ENCODE assay signal across 9 cellular contexts in the genomic region with DNA sequence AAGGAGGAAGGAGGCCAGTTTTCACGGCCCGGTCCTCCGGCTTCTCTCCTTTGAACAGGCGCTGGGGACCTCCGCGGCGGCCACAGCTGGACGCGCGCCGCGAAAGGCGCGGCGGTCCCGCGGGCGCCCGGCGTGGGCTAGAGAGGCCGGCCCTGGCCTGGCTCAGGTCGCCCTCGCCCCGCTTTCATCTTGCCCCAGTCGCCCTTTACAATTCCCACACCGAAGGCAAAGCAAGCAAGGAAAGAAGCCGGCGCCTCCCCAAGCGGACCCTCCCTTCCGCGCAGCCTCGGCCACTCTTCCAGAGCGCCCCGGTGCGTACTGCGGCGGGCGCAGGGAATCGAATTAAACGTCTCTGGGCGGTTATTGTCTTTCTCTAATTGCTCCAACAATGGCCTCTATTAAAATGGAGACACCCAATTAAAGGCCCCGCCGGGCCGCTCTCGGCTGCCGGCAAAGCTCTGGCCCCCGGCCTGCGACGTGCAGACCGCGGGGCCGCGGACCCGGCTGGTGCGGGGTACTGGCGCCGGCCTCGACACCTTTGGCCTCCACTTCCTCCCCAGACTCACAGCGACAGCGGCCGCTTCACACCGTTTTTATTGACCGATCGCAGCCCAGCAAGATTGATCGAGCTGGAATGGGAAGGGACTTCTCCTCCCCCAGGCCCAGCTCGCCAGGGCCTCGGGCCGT. TPM values are rescaled to one million over a fixed set of nuclear protein-coding genes. Genes with fewer than 3 reads are reported as not detected.
A peak's percentile ranks its signal among the peaks of the same experiment; 100 is the strongest.
DNase-seq lines count a peak whose midpoint lies in the region; ATAC-seq and TF ChIP-seq lines count a peak whose summit lies in the region.
"Had no signal": no experiment of that assay in that cellular context is flagged by ENCODE, and none has a peak within 500 bp of the region (broad histone marks: within the 10 kb centered on the region; RNA-seq: fewer than 3 reads in every experiment).

No MANE protein-coding gene starts in this region.

- DNase-seq in heart left ventricle (no peak), left cardiac atrium (no peak), memory B cell (ENCODE audit: low spot score in 2 of 2) (no peak), upper lobe of left lung (peak in 1 of 2 donors; percentile 79), ureter (ENCODE audit: low spot score) (no peak), COR-L47 (lab: John Stamatoyannopoulos, UW) (no peak), NCI-H2171 treated with DMSO at 0.1 percent for 48 hours (lab: John Stamatoyannopoulos, UW) (no peak)
- DNase-seq: GF-D8 had no signal

- no peak for ATAC-seq in heart left ventricle
- ATAC-seq in left cardiac atrium: no peak
- ATAC-seq in memory B cell (ENCODE audit: low read depth): no peak
- no peak for ATAC-seq in upper lobe of left lung (ENCODE audit: low FRiP score in 2 of 2)

- H3K27ac Mint-ChIP-seq in brain (no peak overlapping the region), memory B cell (peak overlapping the region; percentile 55)

- H3K27ac ChIP-seq in heart left ventricle: peak overlapping the region in 2 of 12 donors; percentile 1 to 25
- H3K27ac ChIP-seq in upper lobe of left lung: no peak overlapping the region

- TF ChIP-seq CTCF in heart left ventricle (IDR thresholded peaks at IDR 0.05) (no peak), brain (conservative IDR thresholded peaks at IDR 0.05) (no peak), upper lobe of left lung (IDR thresholded peaks at IDR 0.05) (no peak)

- no peak for TF ChIP-seq POLR2A in heart left ventricle (IDR thresholded peaks at IDR 0.05)
- no peak for TF ChIP-seq POLR2A in upper lobe of left lung (IDR thresholded peaks at IDR 0.05)

- H3K4me3 Mint-ChIP-seq in brain (peak overlapping the region in 4 of 5 experiments; percentile 49 to 78 (median 54)), memory B cell (peak overlapping the region; percentile 58)

- H3K36me3 ChIP-seq in heart left ventricle: no peaks in the 10 kb centered on the region
- no peaks in the 10 kb centered on the region for H3K36me3 ChIP-seq in upper lobe of left lung

- H3K4me3 ChIP-seq in heart left ventricle: peak overlapping the region; percentile 19 to 59 (median 46)
- H3K4me3 ChIP-seq in upper lobe of left lung: peak overlapping the region in 3 of 4 donors; percentile 34 to 51 (median 46)

- no peaks in the 10 kb centered on the region for H3K36me3 Mint-ChIP-seq in brain
- no peaks in the 10 kb centered on the region for H3K36me3 Mint-ChIP-seq in memory B cell

- 1 to 2% (median 1%) methylated on average over 56 to 68 of the region's 68 CpGs for WGBS in heart left ventricle, 4 donors
- WGBS in upper lobe of left lung, 2 donors: 1 to 3% methylated on average over 40 to 63 of the region's 68 CpGs

- H3K27me3 ChIP-seq in heart left ventricle (peaks cover 70 to 100% (median 98%) of the 10 kb centered on the region in 9 donors), upper lobe of left lung (peaks cover 2 to 97% (median 66%) of the 10 kb centered on the region in 4 donors)

- H3K9me3 Mint-ChIP-seq in brain: no peaks in the 10 kb centered on the region
- no peaks in the 10 kb centered on the region for H3K9me3 Mint-ChIP-seq in memory B cell

- intact Hi-C loops in heart left ventricle (cut with DNase I): loop anchor here in 6 of 10 donors (5.0 to 10.0 kb wide), 6 partner anchors 225 to 425 kb away; no protein-coding TSS in a partner anchor
- intact Hi-C loops in left cardiac atrium (cut with DNase I): no loop called here

- H3K9me3 ChIP-seq in heart left ventricle (no peaks in the 10 kb centered on the region), upper lobe of left lung (no peaks in the 10 kb centered on the region)

- H3K4me1 Mint-ChIP-seq in brain (peaks cover 43% of the 10 kb centered on the region), memory B cell (peaks cover 24% of the 10 kb centered on the region)

- H3K4me1 ChIP-seq in heart left ventricle: peaks cover 4 to 74% (median 50%) of the 10 kb centered on the region in 12 donors
- H3K4me1 ChIP-seq in upper lobe of left lung: peaks cover 58 to 71% (median 60%) of the 10 kb centered on the region in 4 donors

- peaks cover 99% of the 10 kb centered on the region for H3K27me3 Mint-ChIP-seq in brain
- H3K27me3 Mint-ChIP-seq in memory B cell: peaks cover 36% of the 10 kb centered on the region

- no peak for TF ChIP-seq EP300 in upper lobe of left lung (IDR thresholded peaks at IDR 0.05)

RNA-seq across cellular contexts. Expression of a gene that starts 4.5 kb away (rescaled TPM):
- 1 to 10 TPM in 7 of 9 donors, under 1 TPM in 2; 0.71 to 3.4 (median 1.4) TPM for total RNA-seq in heart left ventricle
- 1 to 10 TPM; 1.0 to 1.1 TPM for polyA plus RNA-seq in heart left ventricle
- 1 to 10 TPM; 1.9 to 2.1 TPM for total RNA-seq in left cardiac atrium
- polyA plus RNA-seq in brain (ENCODE audit: insufficient read depth, low read depth, low replicate concordance): not detected
- 1 to 10 TPM in 4 of 6 donors, under 1 TPM in 2; 0.22 to 6.3 (median 2.7) TPM for total RNA-seq in upper lobe of left lung
- total RNA-seq in ureter: 310 TPM

Comparison
In these comparisons a context has a peak if more than half of its experiments do, and no peak if none do; other contexts are left out.
1. intact Hi-C loops: an anchor here in heart left ventricle (5.0 to 10.0 kb wide); none called in left cardiac atrium.
2. RNA of a gene that starts 4.5 kb away (total RNA-seq): 310 TPM in ureter (single experiment); 0.22 to 6.3 TPM in upper lobe of left lung, 1.9 to 2.1 TPM in left cardiac atrium and 0.71 to 3.4 TPM in heart left ventricle; every median in the first group is over 10 times any median in the second.